8 cellular contexts compared by ENCODE assay signal in the genomic region with DNA sequence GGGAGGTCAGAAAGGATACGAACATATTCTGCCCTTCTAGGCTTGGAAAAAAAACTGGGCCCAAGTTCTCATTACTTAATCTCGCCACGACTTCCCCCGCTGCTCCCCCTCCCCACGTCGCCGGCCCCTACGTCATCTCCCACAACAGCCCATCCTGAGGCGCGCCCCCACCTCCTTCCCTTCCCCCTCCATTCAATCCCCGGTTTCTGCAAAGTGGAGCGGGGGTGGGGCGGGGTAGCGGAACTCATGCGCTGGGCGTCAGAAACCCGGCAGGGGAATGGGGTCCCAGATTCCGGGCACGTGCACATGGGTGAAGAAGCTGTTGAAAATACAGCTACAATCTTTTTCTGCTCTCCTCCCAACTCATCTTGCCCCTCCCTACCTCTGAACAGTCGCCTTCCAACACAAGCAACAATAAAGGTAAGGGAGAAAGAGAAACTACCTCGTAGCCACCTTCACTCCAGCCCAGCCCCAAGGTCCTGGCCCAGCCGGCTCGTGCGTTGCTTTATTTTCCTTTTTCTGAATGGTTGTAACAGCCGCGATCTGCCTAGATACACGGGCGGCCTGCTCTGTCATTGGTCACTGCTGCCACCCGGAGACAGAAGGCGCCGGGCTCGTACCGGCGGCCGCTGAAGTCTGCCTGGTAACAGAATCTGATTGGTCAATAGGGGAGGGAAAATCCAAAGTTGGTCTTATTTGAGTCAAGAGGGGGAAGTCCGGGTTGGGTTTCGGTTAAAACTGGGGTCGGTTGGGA. TPM values are rescaled to one million over a fixed set of nuclear protein-coding genes. Genes with fewer than 3 reads are reported as not detected.
A peak's percentile ranks its signal among the peaks of the same experiment; 100 is the strongest.
DNase-seq lines count a peak whose midpoint lies in the region; ATAC-seq and TF ChIP-seq lines count a peak whose summit lies in the region.

A gene (minus strand): TSS at position 484 of the 754 bp plus-strand sequence. CDS start 932 bp downstream, outside the sequence.

- TSS peak; percentile 50 for BruUV-seq in PC-3 (replicated peaks; lab: Mats Ljungman, UMichigan)

- CTCF ChIA-PET in PC-3 (lab: Charles Lee) = interaction anchor here (0.6 kb wide), 1 partner anchor 69 kb away, joined by 4 read pairs; no protein-coding TSS in a partner anchor

- no peak for TF ChIP-seq CTCF in PC-3 (conservative IDR thresholded peaks at IDR 0.05; ENCODE audit: low read depth, low read length)
- TF ChIP-seq CTCF in mucosa of descending colon (IDR thresholded peaks at IDR 0.05) = no peak

- POLR2A ChIA-PET in PC-3 (lab: Charles Lee; ENCODE audit: unreplicated experiment) = interaction anchor here (0.5 to 0.7 kb wide), 3 partner anchors 11 to 23 kb away, joined by 3 to 4 read pairs (median 3); no protein-coding TSS in a partner anchor

- H3K27ac ChIP-seq in PC-3 (ENCODE audit: low read length) (peak within 1 kb of the TSS; percentile 85), epithelial cell of prostate (peak within 1 kb of the TSS; percentile 36)

- peak; percentile 21; the same call in 1 of the 2 replicates for TF ChIP-seq EP300 in Ishikawa (IDR thresholded peaks at IDR 0.05; ENCODE audit: borderline replicate concordance)

- intact Hi-C loops in PC-3 (cut with micrococcal nuclease) = loop anchor here (1.0 to 10.0 kb wide), 3 partner anchors 27 to 488 kb away; a partner anchor contains a TSS
- intact Hi-C loops in mucosa of descending colon (cut with DNase I, micrococcal nuclease) = no loop called here

- H3K4me3 ChIP-seq in PC-3 (ENCODE audit: low read length) = peak within 1 kb of the TSS; percentile 76
- peak within 1 kb of the TSS; percentile 38 for H3K4me3 ChIP-seq in mucosa of descending colon

- peak within 1 kb of the TSS; percentile 86 for H3K9ac ChIP-seq in PC-3 (ENCODE audit: low read length)

- peak; percentile 100 for DNase-seq in DMS114 treated with DMSO at 0.1 percent for 48 hours (lab: John Stamatoyannopoulos, UW; ENCODE audit: unreplicated experiment)
- peak; percentile 100 for DNase-seq in PC-3
- peak; percentile 87 for DNase-seq in activated T-cell treated with anti-CD3 and anti-CD28 coated beads for 48 hours (ENCODE audit: low read depth)
- peak; percentile 92 for DNase-seq in epithelial cell of prostate (ENCODE audit: low read depth, low spot score)
- DNase-seq in mucosa of descending colon = peak; percentile 94 to 97 (median 96)
- DNase-seq in stimulated activated CD8-positive, alpha-beta memory T cell treated with anti-CD3 and anti-CD28 coated beads, Interleukin-4, amount 100 ng/mL, for 24 hours (ENCODE audit: low read depth) = peak; percentile 84

- peak; percentile 87 for ATAC-seq in GM21576 (IDR thresholded peaks at IDR 0.05; ENCODE audit: unreplicated experiment)
- peak; percentile 98 for ATAC-seq in PC-3
- ATAC-seq in mucosa of descending colon = peak; percentile 97

- no peaks in the 10 kb centered on the region for H4K20me1 ChIP-seq in PC-3 (ENCODE audit: low read length)

- H3F3A ChIP-seq in PC-3 (ENCODE audit: low read length, unreplicated experiment) = no peaks in the 10 kb centered on the region

- peaks cover 14% of the 10 kb centered on the region for H3K4me1 ChIP-seq in PC-3 (ENCODE audit: insufficient read depth, low read length)
- peaks cover 4% of the 10 kb centered on the region for H3K4me1 ChIP-seq in mucosa of descending colon (ENCODE audit: low read depth)

- peak; percentile 4; the same call in 1 of the 2 replicates for TF ChIP-seq RAD21 in Ishikawa (IDR thresholded peaks at IDR 0.05; ENCODE audit: low read depth)

- H2AFZ ChIP-seq in PC-3 (ENCODE audit: low read length) = peak within 1 kb of the TSS; percentile 89

- H3K36me3 ChIP-seq in PC-3 (ENCODE audit: low read depth, low read length) (no peaks in the 10 kb centered on the region; the same call in none of the 2 replicates), mucosa of descending colon (ENCODE audit: low read depth) (no peaks in the 10 kb centered on the region)

- no peaks in the 10 kb centered on the region for H3K9me2 ChIP-seq in PC-3 (replicated peaks; ENCODE audit: low read length)

- H3K9me3 ChIP-seq in PC-3 (ENCODE audit: low read length) (no peaks in the 10 kb centered on the region), mucosa of descending colon (no peaks in the 10 kb centered on the region)

- H3K4me2 ChIP-seq in PC-3 (ENCODE audit: low read length) = peak within 1 kb of the TSS; percentile 88

- H3K27me3 ChIP-seq in PC-3 (ENCODE audit: low read length) = no peaks in the 10 kb centered on the region

- H3K79me2 ChIP-seq in PC-3 (ENCODE audit: low read length) = peaks cover 11% of the 10 kb centered on the region

TF ChIP-seq in Ishikawa, 13 proteins besides CTCF, POLR2A, EP300 and RAD21:
- TF ChIP-seq CEBPB (IDR thresholded peaks at IDR 0.05) = no peak
- peak; percentile 48; the same call in 1 of the 2 replicates for TF ChIP-seq FOXM1 (IDR thresholded peaks at IDR 0.05; ENCODE audit: borderline replicate concordance, low read depth)
- no peak for TF ChIP-seq TEAD4 (IDR thresholded peaks at IDR 0.05)
- TF ChIP-seq ZBTB7A (IDR thresholded peaks at IDR 0.05; ENCODE audit: low read depth) = peak; percentile 82
- TF ChIP-seq TAF1 (IDR thresholded peaks at IDR 0.05; ENCODE audit: low read depth) = peak; percentile 45; the same call in 1 of the 2 replicates
- TF ChIP-seq TCF12 (IDR thresholded peaks at IDR 0.05; ENCODE audit: low read depth) = peak; percentile 50; the same call in 1 of the 2 replicates
- TF ChIP-seq YY1 (IDR thresholded peaks at IDR 0.05; ENCODE audit: low read depth) = no peak
- TF ChIP-seq, protein P1, sequence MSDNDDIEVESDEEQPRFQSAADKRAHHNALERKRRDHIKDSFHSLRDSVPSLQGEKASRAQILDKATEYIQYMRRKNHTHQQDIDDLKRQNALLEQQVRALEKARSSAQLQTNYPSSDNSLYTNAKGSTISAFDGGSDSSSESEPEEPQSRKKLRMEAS (IDR thresholded peaks at IDR 0.05) = peak; percentile 86
- peak; percentile 48 for TF ChIP-seq CREB1 (IDR thresholded peaks at IDR 0.05; ENCODE audit: low read depth)
- no peak for TF ChIP-seq NFIC (IDR thresholded peaks at IDR 0.05)
- TF ChIP-seq, protein P2, sequence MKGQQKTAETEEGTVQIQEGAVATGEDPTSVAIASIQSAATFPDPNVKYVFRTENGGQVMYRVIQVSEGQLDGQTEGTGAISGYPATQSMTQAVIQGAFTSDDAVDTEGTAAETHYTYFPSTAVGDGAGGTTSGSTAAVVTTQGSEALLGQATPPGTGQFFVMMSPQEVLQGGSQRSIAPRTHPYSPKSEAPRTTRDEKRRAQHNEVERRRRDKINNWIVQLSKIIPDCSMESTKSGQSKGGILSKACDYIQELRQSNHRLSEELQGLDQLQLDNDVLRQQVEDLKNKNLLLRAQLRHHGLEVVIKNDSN (IDR thresholded peaks at IDR 0.05) = peak; percentile 39; the same call in 1 of the 2 replicates
- no peak for TF ChIP-seq EGR1 (IDR thresholded peaks at IDR 0.05)
- TF ChIP-seq, protein P3, sequence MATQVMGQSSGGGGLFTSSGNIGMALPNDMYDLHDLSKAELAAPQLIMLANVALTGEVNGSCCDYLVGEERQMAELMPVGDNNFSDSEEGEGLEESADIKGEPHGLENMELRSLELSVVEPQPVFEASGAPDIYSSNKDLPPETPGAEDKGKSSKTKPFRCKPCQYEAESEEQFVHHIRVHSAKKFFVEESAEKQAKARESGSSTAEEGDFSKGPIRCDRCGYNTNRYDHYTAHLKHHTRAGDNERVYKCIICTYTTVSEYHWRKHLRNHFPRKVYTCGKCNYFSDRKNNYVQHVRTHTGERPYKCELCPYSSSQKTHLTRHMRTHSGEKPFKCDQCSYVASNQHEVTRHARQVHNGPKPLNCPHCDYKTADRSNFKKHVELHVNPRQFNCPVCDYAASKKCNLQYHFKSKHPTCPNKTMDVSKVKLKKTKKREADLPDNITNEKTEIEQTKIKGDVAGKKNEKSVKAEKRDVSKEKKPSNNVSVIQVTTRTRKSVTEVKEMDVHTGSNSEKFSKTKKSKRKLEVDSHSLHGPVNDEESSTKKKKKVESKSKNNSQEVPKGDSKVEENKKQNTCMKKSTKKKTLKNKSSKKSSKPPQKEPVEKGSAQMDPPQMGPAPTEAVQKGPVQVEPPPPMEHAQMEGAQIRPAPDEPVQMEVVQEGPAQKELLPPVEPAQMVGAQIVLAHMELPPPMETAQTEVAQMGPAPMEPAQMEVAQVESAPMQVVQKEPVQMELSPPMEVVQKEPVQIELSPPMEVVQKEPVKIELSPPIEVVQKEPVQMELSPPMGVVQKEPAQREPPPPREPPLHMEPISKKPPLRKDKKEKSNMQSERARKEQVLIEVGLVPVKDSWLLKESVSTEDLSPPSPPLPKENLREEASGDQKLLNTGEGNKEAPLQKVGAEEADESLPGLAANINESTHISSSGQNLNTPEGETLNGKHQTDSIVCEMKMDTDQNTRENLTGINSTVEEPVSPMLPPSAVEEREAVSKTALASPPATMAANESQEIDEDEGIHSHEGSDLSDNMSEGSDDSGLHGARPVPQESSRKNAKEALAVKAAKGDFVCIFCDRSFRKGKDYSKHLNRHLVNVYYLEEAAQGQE (IDR thresholded peaks at IDR 0.05; ENCODE audit: low read depth) = no peak

RNA-seq across cellular contexts. Expression of the gene that starts here (rescaled TPM):
- total RNA-seq in PC-3 (2014; rRNA removed) = 34.1 and 41.0 TPM in 2 replicates
- 10 to 100 TPM; 20.5 to 45.3 (median 31.8) TPM for total RNA-seq in mucosa of descending colon

Comparison
In these comparisons a context has a peak if more than half of its experiments do, and no peak if none do; other contexts are left out.
1. Peak in every context shown above with its lines: DNase-seq, ATAC-seq, H3K4me3 ChIP-seq and H3K27ac ChIP-seq.